ENCODE assay signal across 2 cellular contexts in the genomic region with DNA sequence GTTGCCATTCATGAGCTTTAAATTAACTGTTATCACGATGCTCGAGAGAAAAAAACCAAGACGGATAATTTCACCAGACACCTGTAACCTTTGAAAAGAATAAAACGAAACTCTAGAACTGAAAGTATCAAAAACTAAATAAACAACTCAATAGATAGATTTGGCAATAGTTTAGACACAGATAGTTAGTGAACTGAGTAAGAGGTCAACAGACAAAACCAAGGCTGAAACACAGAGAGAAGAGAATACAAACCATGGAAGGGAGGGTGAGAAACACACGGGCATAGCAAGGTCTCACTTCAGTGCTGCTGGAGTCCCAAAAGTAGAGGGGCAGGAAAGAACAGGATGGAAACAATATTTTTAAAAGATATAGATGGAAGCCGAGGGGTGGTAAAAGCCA.
TF ChIP-seq lines count a peak whose summit lies in the region.

No MANE protein-coding gene starts in this region.

TF ChIP-seq in A549, 52 proteins besides CTCF, POLR2A, EP300 and RAD21:
- no peak for TF ChIP-seq HOXB5 (CRISPR knock-in tag; IDR thresholded peaks at IDR 0.05)
- no peak for TF ChIP-seq TFCP2L1 (CRISPR knock-in tag; IDR thresholded peaks at IDR 0.05)
- TF ChIP-seq, protein P1, sequence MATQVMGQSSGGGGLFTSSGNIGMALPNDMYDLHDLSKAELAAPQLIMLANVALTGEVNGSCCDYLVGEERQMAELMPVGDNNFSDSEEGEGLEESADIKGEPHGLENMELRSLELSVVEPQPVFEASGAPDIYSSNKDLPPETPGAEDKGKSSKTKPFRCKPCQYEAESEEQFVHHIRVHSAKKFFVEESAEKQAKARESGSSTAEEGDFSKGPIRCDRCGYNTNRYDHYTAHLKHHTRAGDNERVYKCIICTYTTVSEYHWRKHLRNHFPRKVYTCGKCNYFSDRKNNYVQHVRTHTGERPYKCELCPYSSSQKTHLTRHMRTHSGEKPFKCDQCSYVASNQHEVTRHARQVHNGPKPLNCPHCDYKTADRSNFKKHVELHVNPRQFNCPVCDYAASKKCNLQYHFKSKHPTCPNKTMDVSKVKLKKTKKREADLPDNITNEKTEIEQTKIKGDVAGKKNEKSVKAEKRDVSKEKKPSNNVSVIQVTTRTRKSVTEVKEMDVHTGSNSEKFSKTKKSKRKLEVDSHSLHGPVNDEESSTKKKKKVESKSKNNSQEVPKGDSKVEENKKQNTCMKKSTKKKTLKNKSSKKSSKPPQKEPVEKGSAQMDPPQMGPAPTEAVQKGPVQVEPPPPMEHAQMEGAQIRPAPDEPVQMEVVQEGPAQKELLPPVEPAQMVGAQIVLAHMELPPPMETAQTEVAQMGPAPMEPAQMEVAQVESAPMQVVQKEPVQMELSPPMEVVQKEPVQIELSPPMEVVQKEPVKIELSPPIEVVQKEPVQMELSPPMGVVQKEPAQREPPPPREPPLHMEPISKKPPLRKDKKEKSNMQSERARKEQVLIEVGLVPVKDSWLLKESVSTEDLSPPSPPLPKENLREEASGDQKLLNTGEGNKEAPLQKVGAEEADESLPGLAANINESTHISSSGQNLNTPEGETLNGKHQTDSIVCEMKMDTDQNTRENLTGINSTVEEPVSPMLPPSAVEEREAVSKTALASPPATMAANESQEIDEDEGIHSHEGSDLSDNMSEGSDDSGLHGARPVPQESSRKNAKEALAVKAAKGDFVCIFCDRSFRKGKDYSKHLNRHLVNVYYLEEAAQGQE (IDR thresholded peaks at IDR 0.05): no peak
- no peak for TF ChIP-seq ESRRA (IDR thresholded peaks at IDR 0.05; ENCODE audit: borderline replicate concordance, low read length)
- TF ChIP-seq, protein P2, sequence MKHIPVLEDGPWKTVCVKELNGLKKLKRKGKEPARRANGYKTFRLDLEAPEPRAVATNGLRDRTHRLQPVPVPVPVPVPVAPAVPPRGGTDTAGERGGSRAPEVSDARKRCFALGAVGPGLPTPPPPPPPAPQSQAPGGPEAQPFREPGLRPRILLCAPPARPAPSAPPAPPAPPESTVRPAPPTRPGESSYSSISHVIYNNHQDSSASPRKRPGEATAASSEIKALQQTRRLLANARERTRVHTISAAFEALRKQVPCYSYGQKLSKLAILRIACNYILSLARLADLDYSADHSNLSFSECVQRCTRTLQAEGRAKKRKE (CRISPR knock-in tag; IDR thresholded peaks at IDR 0.05; ENCODE audit: low read depth): no peak
- no peak for TF ChIP-seq KDM1A (IDR thresholded peaks at IDR 0.05; ENCODE audit: low read depth)
- TF ChIP-seq RNF2 (IDR thresholded peaks at IDR 0.05; ENCODE audit: borderline replicate concordance, low read depth): no peak
- no peak for TF ChIP-seq HEYL (CRISPR knock-in tag; IDR thresholded peaks at IDR 0.05)
- no peak for TF ChIP-seq NPAS2 (CRISPR knock-in tag; IDR thresholded peaks at IDR 0.05; ENCODE audit: borderline replicate concordance)
- TF ChIP-seq, protein P3, sequence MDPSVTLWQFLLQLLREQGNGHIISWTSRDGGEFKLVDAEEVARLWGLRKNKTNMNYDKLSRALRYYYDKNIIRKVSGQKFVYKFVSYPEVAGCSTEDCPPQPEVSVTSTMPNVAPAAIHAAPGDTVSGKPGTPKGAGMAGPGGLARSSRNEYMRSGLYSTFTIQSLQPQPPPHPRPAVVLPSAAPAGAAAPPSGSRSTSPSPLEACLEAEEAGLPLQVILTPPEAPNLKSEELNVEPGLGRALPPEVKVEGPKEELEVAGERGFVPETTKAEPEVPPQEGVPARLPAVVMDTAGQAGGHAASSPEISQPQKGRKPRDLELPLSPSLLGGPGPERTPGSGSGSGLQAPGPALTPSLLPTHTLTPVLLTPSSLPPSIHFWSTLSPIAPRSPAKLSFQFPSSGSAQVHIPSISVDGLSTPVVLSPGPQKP (IDR thresholded peaks at IDR 0.05; ENCODE audit: low read depth, low read length): no peak
- TF ChIP-seq CBX8 (IDR thresholded peaks at IDR 0.05): no peak
- no peak for TF ChIP-seq FOSB (CRISPR knock-in tag; IDR thresholded peaks at IDR 0.05)
- no peak for TF ChIP-seq ZSCAN20 (CRISPR knock-in tag; IDR thresholded peaks at IDR 0.05)
- TF ChIP-seq, protein P4, sequence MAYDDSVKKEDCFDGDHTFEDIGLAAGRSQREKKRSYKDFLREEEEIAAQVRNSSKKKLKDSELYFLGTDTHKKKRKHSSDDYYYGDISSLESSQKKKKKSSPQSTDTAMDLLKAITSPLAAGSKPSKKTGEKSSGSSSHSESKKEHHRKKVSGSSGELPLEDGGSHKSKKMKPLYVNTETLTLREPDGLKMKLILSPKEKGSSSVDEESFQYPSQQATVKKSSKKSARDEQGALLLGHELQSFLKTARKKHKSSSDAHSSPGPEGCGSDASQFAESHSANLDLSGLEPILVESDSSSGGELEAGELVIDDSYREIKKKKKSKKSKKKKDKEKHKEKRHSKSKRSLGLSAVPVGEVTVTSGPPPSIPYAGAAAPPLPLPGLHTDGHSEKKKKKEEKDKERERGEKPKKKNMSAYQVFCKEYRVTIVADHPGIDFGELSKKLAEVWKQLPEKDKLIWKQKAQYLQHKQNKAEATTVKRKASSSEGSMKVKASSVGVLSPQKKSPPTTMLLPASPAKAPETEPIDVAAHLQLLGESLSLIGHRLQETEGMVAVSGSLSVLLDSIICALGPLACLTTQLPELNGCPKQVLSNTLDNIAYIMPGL (CRISPR knock-in tag; IDR thresholded peaks at IDR 0.05; ENCODE audit: borderline replicate concordance): no peak
- no peak for TF ChIP-seq BHLHE40 (IDR thresholded peaks at IDR 0.05; ENCODE audit: low read depth, low read length)

TF ChIP-seq in endothelial cell of umbilical vein, 7 proteins besides CTCF, POLR2A, EP300 and RAD21:
- TF ChIP-seq GATA2 (IDR thresholded peaks at IDR 0.05; ENCODE audit: insufficient read depth, insufficient read length, low read depth, low read length) (no peak), JUN (IDR thresholded peaks at IDR 0.05; ENCODE audit: borderline replicate concordance, insufficient read depth, insufficient read length, low read depth) (no peak), MYC (IDR thresholded peaks at IDR 0.05; ENCODE audit: low read depth, low read length) (no peak), POLR2AphosphoS5 (IDR thresholded peaks at IDR 0.05; ENCODE audit: insufficient read depth, low read depth, low read length) (no peak), FOS (IDR thresholded peaks at IDR 0.05; ENCODE audit: borderline replicate concordance, insufficient read depth, low read length) (no peak), EZH2 (IDR thresholded peaks at IDR 0.05; ENCODE audit: borderline replicate concordance, low read depth, low read length, severe bottlenecking) (no peak)
- TF ChIP-seq, protein P5, sequence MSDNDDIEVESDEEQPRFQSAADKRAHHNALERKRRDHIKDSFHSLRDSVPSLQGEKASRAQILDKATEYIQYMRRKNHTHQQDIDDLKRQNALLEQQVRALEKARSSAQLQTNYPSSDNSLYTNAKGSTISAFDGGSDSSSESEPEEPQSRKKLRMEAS (IDR thresholded peaks at IDR 0.05; ENCODE audit: insufficient read depth, insufficient read length): no peak
